ENCODE assay signal across 14 cellular contexts in the genomic region with DNA sequence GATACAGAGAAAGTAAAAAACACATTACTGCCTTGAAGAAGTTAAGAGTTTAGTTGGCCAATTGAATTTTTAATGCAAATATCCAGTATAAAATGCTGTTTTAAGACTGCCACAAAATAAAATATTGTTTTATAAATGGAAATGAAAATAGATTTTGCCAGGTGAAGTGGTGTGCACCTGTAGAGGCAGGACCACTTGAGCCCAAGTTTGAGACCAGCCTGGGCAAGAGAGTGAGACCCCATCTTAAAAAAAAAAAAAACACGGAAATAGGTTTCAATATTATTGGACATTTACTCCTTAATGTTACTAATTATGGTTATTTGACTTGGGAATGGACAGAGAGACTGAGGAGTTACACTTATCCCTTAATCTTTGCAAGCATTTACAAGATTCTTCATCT.
"Had no signal": no experiment of that assay in that cellular context is flagged by ENCODE, and none has a peak within 500 bp of the region (broad histone marks: within the 10 kb centered on the region; RNA-seq: fewer than 3 reads in every experiment).

No MANE protein-coding gene starts in this region.

- H3K27me3 Mint-ChIP-seq: central memory CD8-positive, alpha-beta T cell; naive thymus-derived CD8-positive, alpha-beta T cell had no signal

- H3K9me3 Mint-ChIP-seq: central memory CD8-positive, alpha-beta T cell; endodermal cell; naive thymus-derived CD8-positive, alpha-beta T cell had no signal

- H3K27ac ChIP-seq: brain microvascular endothelial cell, colonic mucosa, epithelial cell of prostate, hepatocyte had no signal

- ATAC-seq: left cardiac atrium; naive thymus-derived CD8-positive, alpha-beta T cell; sciatic nerve had no signal

- H3K27ac Mint-ChIP-seq: endodermal cell had no signal

- H3K4me3 ChIP-seq: colonic mucosa, hepatocyte had no signal

- H3K36me3 ChIP-seq: brain microvascular endothelial cell, colonic mucosa had no signal

- H3K27me3 ChIP-seq: brain microvascular endothelial cell, colonic mucosa, hepatocyte had no signal

- H3K9me3 ChIP-seq: colonic mucosa had no signal

- DNase-seq: activated CD4-positive, alpha-beta T cell treated with anti-CD3 and anti-CD28 coated beads, Interleukin-2, amount 50 U/mL, for 1 hour; activated CD8-positive, alpha-beta memory T cell treated with anti-CD3 and anti-CD28 coated beads, Interleukin-2, amount 50 U/mL, for 48 hours; brain microvascular endothelial cell; colonic mucosa; endodermal cell; foreskin fibroblast; left cardiac atrium; naive thymus-derived CD8-positive, alpha-beta T cell; nucleus accumbens; stimulated activated naive CD4-positive, alpha-beta T cell had no signal

- H2AFZ ChIP-seq: hepatocyte had no signal
